1 cellular context compared by ENCODE assay signal in genomic region chr5:133130387-133131118, GRCh38.
TF ChIP-seq lines count a peak whose summit lies in the region.

No MANE protein-coding gene starts in this region.

TF ChIP-seq in GM23338, 12 proteins besides CTCF, POLR2A, EP300 and RAD21 (continued from another document):
- TF ChIP-seq ZNF462 (CRISPR knock-in tag; IDR thresholded peaks at IDR 0.05) (no peak), STAT1 (IDR thresholded peaks at IDR 0.05; ENCODE audit: unreplicated experiment) (no peak), EZH2 (IDR thresholded peaks at IDR 0.05; ENCODE audit: low read depth, unreplicated experiment) (no peak), ETS1 (IDR thresholded peaks at IDR 0.05) (no peak)
